1 cellular context compared by ENCODE assay signal in genomic region chr16:30416624-30417298, GRCh38.
TF ChIP-seq lines count a peak whose summit lies in the region.

No MANE protein-coding gene starts in this region.

TF ChIP-seq in GM12878, 131 proteins besides CTCF, POLR2A, EP300 and RAD21:
- TF ChIP-seq ZNF592 (IDR thresholded peaks at IDR 0.05) (no peak), SIX5 (IDR thresholded peaks at IDR 0.05; ENCODE audit: low read depth, low read length, severe bottlenecking) (no peak), NRF1 (conservative IDR thresholded peaks at IDR 0.05; ENCODE audit: low read depth, low read length) (no peak), SPI1 (IDR thresholded peaks at IDR 0.05; ENCODE audit: borderline replicate concordance, insufficient read depth, low read depth, low read length) (no peak), TCF7 (IDR thresholded peaks at IDR 0.05; ENCODE audit: borderline replicate concordance) (no peak)
